ENCODE assay signal across 12 cellular contexts in the genomic region with DNA sequence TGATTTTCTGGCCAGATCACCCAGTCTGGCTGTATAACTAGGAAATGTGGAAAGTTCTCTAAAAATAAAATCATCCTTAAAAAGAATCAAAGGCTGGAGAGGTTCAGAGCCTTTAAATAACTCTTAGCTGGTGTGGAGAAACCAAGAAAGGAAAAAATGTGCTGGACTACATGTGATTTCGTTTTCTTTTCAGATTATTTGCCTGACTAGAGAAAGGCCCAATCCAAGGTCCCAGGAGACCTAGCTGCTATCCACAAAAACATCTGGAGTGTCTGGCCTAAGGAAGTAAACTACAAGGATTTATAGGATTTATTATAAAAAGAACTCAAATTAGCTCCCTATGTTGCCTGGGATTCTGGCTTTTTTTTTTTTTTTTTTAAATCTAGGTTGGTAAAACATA. TPM values are rescaled to one million over a fixed set of nuclear protein-coding genes. Genes with fewer than 3 reads are reported as not detected.
DNase-seq lines count a peak whose midpoint lies in the region; ATAC-seq and TF ChIP-seq lines count a peak whose summit lies in the region.
"Had no signal": no experiment of that assay in that cellular context is flagged by ENCODE, and none has a peak within 500 bp of the region (broad histone marks: within the 10 kb centered on the region; RNA-seq: fewer than 3 reads in every experiment).

No MANE protein-coding gene starts in this region.

- H3K27ac ChIP-seq in RWPE2 (ENCODE audit: poor library complexity, severe bottlenecking), result peak overlapping the region; percentile 82
- H3K27ac ChIP-seq in skeletal muscle tissue (ENCODE audit: low read depth, low read length), result peak overlapping the region; percentile 79

- H3K9me3 Mint-ChIP-seq in glutamatergic neuron (ENCODE audit: unreplicated experiment), result no peaks in the 10 kb centered on the region
- H3K9me3 Mint-ChIP-seq in activated CD4-positive, alpha-beta T cell treated with anti-CD3 and anti-CD28 coated beads, Interleukin-2, amount 10 ng/mL, durations not matched to agents 7 days and 5 days, result no peaks in the 10 kb centered on the region

- H3K27me3 ChIP-seq in RWPE2 (ENCODE audit: insufficient read depth, poor library complexity, severe bottlenecking) (no peaks in the 10 kb centered on the region), skeletal muscle tissue (ENCODE audit: control insufficient read depth in 3 of 3, insufficient read depth in 3 of 3, low read length in 3 of 3) (peaks cover 0 to 3% (median 0%) of the 10 kb centered on the region in 3 donors)

- H3K9me3 ChIP-seq in RWPE2 (ENCODE audit: severe bottlenecking) (no peaks in the 10 kb centered on the region), skeletal muscle tissue (ENCODE audit: control insufficient read depth in 3 of 3, low read length in 3 of 3) (no peaks in the 10 kb centered on the region)

- peaks cover 17% of the 10 kb centered on the region for H3K27me3 Mint-ChIP-seq in glutamatergic neuron (ENCODE audit: unreplicated experiment)
- H3K27me3 Mint-ChIP-seq in activated CD4-positive, alpha-beta T cell treated with anti-CD3 and anti-CD28 coated beads, Interleukin-2, amount 10 ng/mL, durations not matched to agents 7 days and 5 days, result peaks cover 27% of the 10 kb centered on the region

- no peak overlapping the region for H3K9ac ChIP-seq in skeletal muscle tissue (ENCODE audit: low read depth in 1 of 3, low read length in 3 of 3)

- CTCF ChIA-PET in activated CD4-positive, alpha-beta T cell treated with anti-CD3 and anti-CD28 coated beads, Interleukin-2, amount 10 ng/mL, durations not matched to agents 7 days and 5 days (lab: Charles Lee), result interaction anchor here (0.9 to 1.3 kb wide), 3 partner anchors 17 to 556 kb away, joined by 3 to 4 read pairs (median 3); no protein-coding TSS in a partner anchor

- POLR2A ChIA-PET in activated CD4-positive, alpha-beta T cell treated with anti-CD3 and anti-CD28 coated beads, Interleukin-2, amount 10 ng/mL, durations not matched to agents 7 days and 5 days (lab: Charles Lee), result no interaction called here

- H3K36me3 ChIP-seq in RWPE2 (ENCODE audit: low read depth) (peaks cover 13% of the 10 kb centered on the region), skeletal muscle tissue (ENCODE audit: control insufficient read depth in 3 of 3, insufficient read depth in 3 of 3, low read length in 3 of 3) (no peaks in the 10 kb centered on the region)

- no peaks in the 10 kb centered on the region for H3K4me1 Mint-ChIP-seq in glutamatergic neuron (ENCODE audit: low read depth, unreplicated experiment)
- H3K4me1 Mint-ChIP-seq in activated CD4-positive, alpha-beta T cell treated with anti-CD3 and anti-CD28 coated beads, Interleukin-2, amount 10 ng/mL, durations not matched to agents 7 days and 5 days, result peaks cover 37% of the 10 kb centered on the region

- no peak overlapping the region for H3K27ac Mint-ChIP-seq in glutamatergic neuron (ENCODE audit: unreplicated experiment)
- no peak overlapping the region for H3K27ac Mint-ChIP-seq in activated CD4-positive, alpha-beta T cell treated with anti-CD3 and anti-CD28 coated beads, Interleukin-2, amount 10 ng/mL, durations not matched to agents 7 days and 5 days

- H3K4me1 ChIP-seq in RWPE2 (ENCODE audit: insufficient read depth, poor library complexity, severe bottlenecking) (peaks cover 22% of the 10 kb centered on the region), skeletal muscle tissue (ENCODE audit: control insufficient read depth in 3 of 3, insufficient read depth in 3 of 3, low read length in 3 of 3) (peaks cover 15 to 29% (median 26%) of the 10 kb centered on the region in 3 donors)

- no peaks in the 10 kb centered on the region for H3K36me3 Mint-ChIP-seq in glutamatergic neuron (ENCODE audit: unreplicated experiment)
- peaks cover 4% of the 10 kb centered on the region for H3K36me3 Mint-ChIP-seq in activated CD4-positive, alpha-beta T cell treated with anti-CD3 and anti-CD28 coated beads, Interleukin-2, amount 10 ng/mL, durations not matched to agents 7 days and 5 days (ENCODE audit: low read depth)

- peak overlapping the region; percentile 64 for H3K4me3 ChIP-seq in RWPE2 (ENCODE audit: severe bottlenecking)
- H3K4me3 ChIP-seq in skeletal muscle tissue (ENCODE audit: low read length in 3 of 3), result peak overlapping the region in 1 of 3 donors; percentile 75

- no peak for ATAC-seq in RWPE2 (ENCODE audit: low read depth)

- peak; percentile 31 for DNase-seq in DMS 273 (lab: John Stamatoyannopoulos, UW; ENCODE audit: unreplicated experiment)
- no peak for DNase-seq in DMS 273 treated with DMSO at 0.1 percent for 48 hours (lab: John Stamatoyannopoulos, UW)
- DNase-seq in RWPE2 (ENCODE audit: low spot score), result no peak
- no peak for DNase-seq in glutamatergic neuron
- DNase-seq in NOMO-1 treated with DMSO at 0.1 percent for 48 hours (lab: John Stamatoyannopoulos, UW; ENCODE audit: unreplicated experiment), result no peak
- DNase-seq in activated CD4-positive, alpha-beta T cell treated with anti-CD3 and anti-CD28 coated beads, Interleukin-2, amount 10 ng/mL, durations not matched to agents 7 days and 5 days, result no peak
- no peak for DNase-seq in NCI-H1930 (lab: John Stamatoyannopoulos, UW)
- DNase-seq: EL; stimulated activated naive CD4-positive, alpha-beta T cell treated with Interleukin-2 at 50 U/mL for 16 hours had no signal

- H3K4me3 Mint-ChIP-seq in glutamatergic neuron (ENCODE audit: unreplicated experiment), result peak overlapping the region; percentile 81
- no peak overlapping the region for H3K4me3 Mint-ChIP-seq in activated CD4-positive, alpha-beta T cell treated with anti-CD3 and anti-CD28 coated beads, Interleukin-2, amount 10 ng/mL, durations not matched to agents 7 days and 5 days

- no peak for TF ChIP-seq CTCF in RWPE2 (IDR thresholded peaks at IDR 0.05; ENCODE audit: poor library complexity, severe bottlenecking)
- no peak for TF ChIP-seq CTCF in glutamatergic neuron (IDR thresholded peaks at IDR 0.05; ENCODE audit: partially characterized antibody, unreplicated experiment)

RNA-seq across cellular contexts. Expression of gene TMEM30B, which starts 0.8 kb away (rescaled TPM):
- total RNA-seq in glutamatergic neuron (ENCODE audit: unreplicated experiment) (not detected), skeletal muscle tissue (1.6 TPM)
- under 1 TPM; 0.30 to 0.42 TPM for total RNA-seq in activated CD4-positive, alpha-beta T cell treated with anti-CD3 and anti-CD28 coated beads, Interleukin-2, amount 10 ng/mL, durations not matched to agents 7 days and 5 days
- total RNA-seq: A172, RPMI7951 had no signal

RNA-seq across cellular contexts. Expression of gene PRKCH, which starts 39.5 kb away (rescaled TPM):
- 0.54 TPM for total RNA-seq in glutamatergic neuron (ENCODE audit: unreplicated experiment)
- 32.4 TPM for total RNA-seq in skeletal muscle tissue
- total RNA-seq in activated CD4-positive, alpha-beta T cell treated with anti-CD3 and anti-CD28 coated beads, Interleukin-2, amount 10 ng/mL, durations not matched to agents 7 days and 5 days, result 100 to 1,000 TPM; 244 to 293 TPM

Comparison
In these comparisons a context has a peak if more than half of its experiments do, and no peak if none do; other contexts are left out.
1. RNA of gene PRKCH, which starts 39.5 kb away (total RNA-seq): 244 to 293 TPM in activated CD4-positive, alpha-beta T cell treated with anti-CD3 and anti-CD28 coated beads, Interleukin-2, amount 10 ng/mL, durations not matched to agents 7 days and 5 days and 32.4 TPM in skeletal muscle tissue (single experiment); 0.54 TPM in glutamatergic neuron (single experiment); every median in the first group is over 10 times any median in the second.